ENCODE assay signal across 9 cellular contexts in genomic region chrX:153900806-153901752, GRCh38. TPM values are rescaled to one million over a fixed set of nuclear protein-coding genes. Genes with fewer than 3 reads are reported as not detected.
DNase-seq lines count a peak whose midpoint lies in the region; ATAC-seq and TF ChIP-seq lines count a peak whose summit lies in the region.
"Had no signal": no experiment of that assay in that cellular context is flagged by ENCODE, and none has a peak within 500 bp of the region (broad histone marks: within the 10 kb centered on the region; RNA-seq: fewer than 3 reads in every experiment).

No MANE protein-coding gene starts in this region.

- no peak overlapping the region for H2BK5ac ChIP-seq in mesenchymal stem cell (ENCODE audit: low read depth, low read length, poor library complexity, severe bottlenecking)

- no peak overlapping the region for H2AK5ac ChIP-seq in mesenchymal stem cell (ENCODE audit: low read length, severe bottlenecking)

- no peak for TF ChIP-seq POLR2A in upper lobe of left lung (IDR thresholded peaks at IDR 0.05)

- BruUV-seq in mammary epithelial cell (replicated peaks; lab: Mats Ljungman, UMichigan), result no TSS peak

- peak overlapping the region; percentile 57 for H2AFZ ChIP-seq in mammary epithelial cell (ENCODE audit: low read depth, low read length)
- no peak overlapping the region for H2AFZ ChIP-seq in mesenchymal stem cell (ENCODE audit: low read depth, low read length)

- DNase-seq in GM06990 (ENCODE audit: extremely low read depth, insufficient read length), result peak; percentile 56
- DNase-seq in H4 (ENCODE audit: low spot score), result peak; percentile 86
- DNase-seq in NAMALWA (ENCODE audit: low spot score), result peak; percentile 82
- peak; percentile 31 to 43 (median 35) for DNase-seq in T-helper 17 cell
- peak; percentile 84 for DNase-seq in mammary epithelial cell
- peak; percentile 91 for DNase-seq in mesenchymal stem cell
- peak in 1 of 2 donors; percentile 64 for DNase-seq in upper lobe of left lung
- DNase-seq in cortex of kidney (lab: John Stamatoyannopoulos, UW), result no peak

- CTCF ChIA-PET in mammary epithelial cell (lab: Charles Lee; ENCODE audit: low non-redundant PET), result no interaction called here

- H3K27ac ChIP-seq in mammary epithelial cell (ENCODE audit: insufficient read depth, low read depth, low read length) (peak overlapping the region; percentile 40), mesenchymal stem cell (ENCODE audit: low read length, poor library complexity, severe bottlenecking) (peak overlapping the region; percentile 60), upper lobe of left lung (peak overlapping the region in 2 of 4 donors; percentile 32 to 46)

- no peak overlapping the region for H3K23ac ChIP-seq in mesenchymal stem cell (ENCODE audit: low read length in 2 of 2)

- H4K20me1 ChIP-seq in mammary epithelial cell (ENCODE audit: insufficient read depth, low read length), result no peaks in the 10 kb centered on the region

- H3K4me1 Mint-ChIP-seq in T-helper 17 cell, result peaks cover 26% of the 10 kb centered on the region

- H2BK12ac ChIP-seq in mesenchymal stem cell (ENCODE audit: low read length in 2 of 2), result peak overlapping the region in 1 of 2 experiments; percentile 85

- no peaks in the 10 kb centered on the region for H3K36me3 ChIP-seq in GM06990 (ENCODE audit: control insufficient read depth, insufficient read depth, low read length)
- no peaks in the 10 kb centered on the region for H3K36me3 ChIP-seq in mammary epithelial cell (ENCODE audit: insufficient read depth, low read length)
- H3K36me3 ChIP-seq in mesenchymal stem cell (ENCODE audit: control insufficient read depth in 1 of 2, insufficient read depth in 2 of 2, low read depth in 1 of 2, low read length in 2 of 2), result no peaks in the 10 kb centered on the region
- H3K36me3 ChIP-seq in upper lobe of left lung, result no peaks in the 10 kb centered on the region
- H3K36me3 ChIP-seq: breast epithelium had no signal

- H3K4me3 Mint-ChIP-seq in T-helper 17 cell, result peak overlapping the region; percentile 68

- H3K14ac ChIP-seq in mesenchymal stem cell (ENCODE audit: low read length in 2 of 2), result peak overlapping the region in 1 of 2 experiments; percentile 80

- dilution Hi-C loops in mammary epithelial cell (cut with HindIII; ENCODE audit: low sequenced_read_pairs), result no loop called here

- in situ Hi-C loops in mammary epithelial cell (cut with MboI; ENCODE audit: low sequenced_read_pairs in 2 of 2), result no loop called here

- H3K27me3 ChIP-seq in GM06990 (replicated peaks; ENCODE audit: control insufficient read depth, insufficient read depth, low read length) (no peaks in the 10 kb centered on the region), mammary epithelial cell (ENCODE audit: insufficient read depth, low read length) (no peaks in the 10 kb centered on the region), mesenchymal stem cell (ENCODE audit: control insufficient read depth in 1 of 2, insufficient read depth in 1 of 2, low read length in 2 of 2) (peaks cover 0 to 37% of the 10 kb centered on the region in 2 experiments), upper lobe of left lung (no peaks in the 10 kb centered on the region)

- H3K4me2 ChIP-seq in mammary epithelial cell (ENCODE audit: insufficient read depth, low read depth, low read length) (peak overlapping the region; percentile 56), mesenchymal stem cell (ENCODE audit: low read length, poor library complexity, severe bottlenecking) (no peak overlapping the region)

- no peak overlapping the region for H3K4me3 ChIP-seq in GM06990 (replicated peaks; ENCODE audit: low read depth, low read length)
- no peak overlapping the region for H3K4me3 ChIP-seq in mammary epithelial cell (replicated peaks in 1 of 3; ENCODE audit: insufficient read depth in 1 of 3, low read depth in 2 of 3, low read length in 3 of 3)
- H3K4me3 ChIP-seq in mesenchymal stem cell (ENCODE audit: insufficient read depth in 1 of 2, low read depth in 1 of 2, low read length in 2 of 2), result no peak overlapping the region
- H3K4me3 ChIP-seq in upper lobe of left lung, result no peak overlapping the region
- H3K4me3 ChIP-seq: breast epithelium had no signal

- no peak overlapping the region for H3K4ac ChIP-seq in mesenchymal stem cell (ENCODE audit: low read depth in 1 of 2, low read length in 2 of 2)

- H3K18ac ChIP-seq in mesenchymal stem cell (ENCODE audit: low read depth in 1 of 2, low read length in 2 of 2), result peak overlapping the region; percentile 77 to 81

- 45% methylated on average over 17 of the region's 26 CpGs for WGBS in mammary epithelial cell (ENCODE audit: low coverage, missing lambda C conversion rate)
- WGBS in mesenchymal stem cell, result 62% methylated on average over 16 of the region's 26 CpGs
- WGBS in upper lobe of left lung, 2 donors, result 21 to 54% methylated on average over 26 of the region's 26 CpGs

- intact Hi-C loops in mammary epithelial cell (cut with micrococcal nuclease), result no loop called here

- no peak overlapping the region for H3K27ac Mint-ChIP-seq in T-helper 17 cell

- H3K36me3 Mint-ChIP-seq in T-helper 17 cell (ENCODE audit: low read depth), result no peaks in the 10 kb centered on the region

- peak overlapping the region; percentile 95 for H4K91ac ChIP-seq in mesenchymal stem cell (ENCODE audit: low read length)

- no peak for TF ChIP-seq CTCF in GM06990 (IDR thresholded peaks at IDR 0.05; ENCODE audit: insufficient read depth, low read length, poor library complexity, severe bottlenecking)
- no peak for TF ChIP-seq CTCF in mammary epithelial cell (conservative IDR thresholded peaks at IDR 0.05 in 1 of 2, IDR thresholded peaks at IDR 0.05 in 1 of 2; ENCODE audit: extremely low read depth in 1 of 2, insufficient read depth in 1 of 2, low read depth in 1 of 2, low read length in 2 of 2)
- no peak for TF ChIP-seq CTCF in upper lobe of left lung (IDR thresholded peaks at IDR 0.05)

- no peak overlapping the region for H3K9ac ChIP-seq in mammary epithelial cell (ENCODE audit: insufficient read depth, low read length)
- no peak overlapping the region for H3K9ac ChIP-seq in mesenchymal stem cell (ENCODE audit: low read length)

- no peaks in the 10 kb centered on the region for H3K79me2 ChIP-seq in mammary epithelial cell (ENCODE audit: insufficient read depth, low read length)

- ATAC-seq in T-helper 17 cell (peak; percentile 96), upper lobe of left lung (ENCODE audit: low FRiP score in 2 of 2) (peak; percentile 20 to 88)

- TF ChIP-seq EP300 in upper lobe of left lung (IDR thresholded peaks at IDR 0.05), result no peak

- no peak overlapping the region for H2BK120ac ChIP-seq in mesenchymal stem cell (ENCODE audit: low read depth, low read length)

- H3K9me3 ChIP-seq in T-helper 17 cell (ENCODE audit: control insufficient read depth, low read length, poor library complexity, severe bottlenecking) (no peaks in the 10 kb centered on the region), mammary epithelial cell (replicated peaks; ENCODE audit: insufficient read depth, low read length) (no peaks in the 10 kb centered on the region), mesenchymal stem cell (ENCODE audit: control insufficient read depth, low read length) (peaks cover 8% of the 10 kb centered on the region), upper lobe of left lung (no peaks in the 10 kb centered on the region)

- H3K27me3 Mint-ChIP-seq in T-helper 17 cell, result no peaks in the 10 kb centered on the region

- peak overlapping the region; percentile 35 for H4K8ac ChIP-seq in mesenchymal stem cell (ENCODE audit: low read length)

- H3K79me1 ChIP-seq in mesenchymal stem cell (replicated peaks; ENCODE audit: low read length, poor library complexity, severe bottlenecking), result no peaks in the 10 kb centered on the region

- no peak overlapping the region for H2BK15ac ChIP-seq in mesenchymal stem cell (ENCODE audit: low read depth, poor library complexity, severe bottlenecking)

- peaks cover 18% of the 10 kb centered on the region for H3K4me1 ChIP-seq in mammary epithelial cell (ENCODE audit: insufficient read depth, low read length)
- H3K4me1 ChIP-seq in mesenchymal stem cell (ENCODE audit: control insufficient read depth, insufficient read depth, low read depth, low read length), result peaks cover 15% of the 10 kb centered on the region
- H3K4me1 ChIP-seq in upper lobe of left lung, result peaks cover 3 to 35% (median 17%) of the 10 kb centered on the region in 4 donors
- H3K4me1 ChIP-seq: breast epithelium had no signal

RNA-seq across cellular contexts. Expression of gene AVPR2, which starts 3.4 kb away (rescaled TPM):
- 0.14 and 0.33 TPM in 2 replicates for total RNA-seq in H4 (2014; rRNA removed; shearing (Covaris generic))
- total RNA-seq in T-helper 17 cell (not detected), mammary epithelial cell (not detected), upper lobe of left lung (1 to 10 TPM in 3 of 6 donors, not detected in 3; 1.2 to 2.8 (median 1.4) TPM)
- polyA plus RNA-seq in mammary epithelial cell, result not detected
- polyA minus RNA-seq in mammary epithelial cell, result not detected
- not detected for polyA plus RNA-seq in mesenchymal stem cell (2013, experiment 1 of 2)
- polyA plus RNA-seq in mesenchymal stem cell (2013, experiment 2 of 2), result not detected

RNA-seq across cellular contexts. Expression of gene L1CAM, which starts 15.1 kb away (rescaled TPM):
- total RNA-seq in H4 (2014; rRNA removed; shearing (Covaris generic)), result 7.9 and 9.7 TPM in 2 replicates
- total RNA-seq in T-helper 17 cell, result 1 to 10 TPM; 2.3 to 3.9 TPM
- total RNA-seq in mammary epithelial cell, result 10 to 100 TPM; 46.2 to 96.4 TPM
- polyA plus RNA-seq in mammary epithelial cell, result 36.5 TPM
- 122 TPM for polyA minus RNA-seq in mammary epithelial cell
- polyA plus RNA-seq in mesenchymal stem cell (2013, experiment 1 of 2), result 25.9 TPM
- 25.0 TPM for polyA plus RNA-seq in mesenchymal stem cell (2013, experiment 2 of 2)
- total RNA-seq in upper lobe of left lung, result 10 to 100 TPM in 1 of 6 donors, 1 to 10 TPM in 2, under 1 TPM in 2, not detected in 1; 0.52 to 10.0 (median 1.1) TPM

RNA-seq across cellular contexts. Expression of gene ARHGAP4, which starts 25.0 kb away (rescaled TPM):
- total RNA-seq in H4 (2014; rRNA removed; shearing (Covaris generic)), result 0.31 and 0.82 TPM in 2 replicates
- total RNA-seq in T-helper 17 cell, result 100 to 1,000 TPM; 374 to 404 TPM
- 1 to 10 TPM; 1.3 to 2.3 TPM for total RNA-seq in mammary epithelial cell
- polyA plus RNA-seq in mammary epithelial cell, result 0.66 TPM
- 3.4 TPM for polyA minus RNA-seq in mammary epithelial cell
- 0.83 TPM for polyA plus RNA-seq in mesenchymal stem cell (2013, experiment 1 of 2)
- 1.1 TPM for polyA plus RNA-seq in mesenchymal stem cell (2013, experiment 2 of 2)
- 100 to 1,000 TPM in 2 of 6 donors, 10 to 100 TPM in 4; 33.4 to 353 (median 82.6) TPM for total RNA-seq in upper lobe of left lung

RNA-seq across cellular contexts. Expression of gene NAA10, which starts 33.8 kb away (rescaled TPM):
- 167 and 216 TPM in 2 replicates for total RNA-seq in H4 (2014; rRNA removed; shearing (Covaris generic))
- total RNA-seq in T-helper 17 cell (10 to 100 TPM; 42.8 to 48.5 TPM), mammary epithelial cell (100 to 1,000 TPM in 1 of 2 donors, 10 to 100 TPM in 1; 90.4 to 115 TPM), upper lobe of left lung (100 to 1,000 TPM in 2 of 6 donors, 10 to 100 TPM in 4; 30.7 to 116 (median 76.2) TPM)
- 193 TPM for polyA plus RNA-seq in mammary epithelial cell
- polyA minus RNA-seq in mammary epithelial cell, result 94.6 TPM
- polyA plus RNA-seq in mesenchymal stem cell (2013, experiment 1 of 2), result 173 TPM
- polyA plus RNA-seq in mesenchymal stem cell (2013, experiment 2 of 2), result 171 TPM

RNA-seq across cellular contexts. Expression of gene RENBP, which starts 43.4 kb away (rescaled TPM):
- total RNA-seq in H4 (2014; rRNA removed; shearing (Covaris generic)), result 0.10 TPM in 1 of 2 replicates, not detected in the other
- total RNA-seq in T-helper 17 cell (10 to 100 TPM in 1 of 2 donors, 1 to 10 TPM in 1; 8.8 to 11.5 TPM), mammary epithelial cell (not detected), upper lobe of left lung (10 to 100 TPM; 32.8 to 81.7 (median 54.5) TPM)
- polyA plus RNA-seq in mammary epithelial cell, result not detected
- polyA minus RNA-seq in mammary epithelial cell, result not detected
- polyA plus RNA-seq in mesenchymal stem cell (2013, experiment 1 of 2), result 20.4 TPM
- 17.0 TPM for polyA plus RNA-seq in mesenchymal stem cell (2013, experiment 2 of 2)

Comparison
In these comparisons a context has a peak if more than half of its experiments do, and no peak if none do; other contexts are left out.
1. RNA of gene ARHGAP4, which starts 25.0 kb away (total RNA-seq): 374 to 404 TPM in T-helper 17 cell and 33.4 to 353 TPM in upper lobe of left lung; 1.3 to 2.3 TPM in mammary epithelial cell and 0.31 to 0.82 TPM in H4; every median in the first group is over 10 times any median in the second.